Comparison of ENCODE assay signal across 8 cellular contexts in genomic region chr14:76918176-76918750, GRCh38.
DNase-seq lines count a peak whose midpoint lies in the region; ATAC-seq and TF ChIP-seq lines count a peak whose summit lies in the region.

No MANE protein-coding gene starts in this region.

- H3K36me3 ChIP-seq in brain microvascular endothelial cell (replicated peaks): no peaks in the 10 kb centered on the region
- H3K36me3 ChIP-seq in suprapubic skin: no peaks in the 10 kb centered on the region

- ATAC-seq in left lobe of liver: no peak

- intact Hi-C loops in Calu3 (cut with micrococcal nuclease; ENCODE audit: unreplicated experiment): loop anchor here (2.0 to 5.0 kb wide), 3 partner anchors 29 to 105 kb away; no protein-coding TSS in a partner anchor

- DNase-seq in Calu3: no peak
- DNase-seq in NCI-H1694 treated with DMSO at 0.1 percent for 48 hours (lab: John Stamatoyannopoulos, UW): peak; percentile 85
- DNase-seq in brain microvascular endothelial cell: peak; percentile 70
- DNase-seq in left lobe of liver (ENCODE audit: low spot score): peak; percentile 53
- DNase-seq in suprapubic skin (ENCODE audit: low spot score in 2 of 2): peak; percentile 86 to 87
- no peak for DNase-seq in kidney tubule cell (ENCODE audit: low spot score)
- no peak for DNase-seq in activated CD4-positive, alpha-beta T cell treated with anti-CD3 and anti-CD28 coated beads for 1 hour
- no peak for DNase-seq in GOT3 (lab: John Stamatoyannopoulos, UW)

- H3K4me1 ChIP-seq in suprapubic skin: peaks cover 80% of the 10 kb centered on the region

- peaks cover 17% of the 10 kb centered on the region for H3K36me3 Mint-ChIP-seq in Calu3 (ENCODE audit: insufficient read depth, unreplicated experiment)

- no TSS peak for BruUV-seq in Calu3 (replicated peaks; lab: Mats Ljungman, UMichigan)

- no peak overlapping the region for H3K4me3 Mint-ChIP-seq in Calu3 (ENCODE audit: low read depth, unreplicated experiment)

- no peaks in the 10 kb centered on the region for H3K9me3 Mint-ChIP-seq in Calu3 (ENCODE audit: low read depth, unreplicated experiment)

- in situ Hi-C loops in brain microvascular endothelial cell (cut with HindIII; ENCODE audit: low pct_ligation_motif_present, low sequenced_read_pairs): no loop called here

- peak overlapping the region; percentile 84 for H3K27ac Mint-ChIP-seq in Calu3 (ENCODE audit: unreplicated experiment)

- H3K27me3 ChIP-seq in brain microvascular endothelial cell (replicated peaks) (no peaks in the 10 kb centered on the region), suprapubic skin (no peaks in the 10 kb centered on the region)

- peaks cover 63% of the 10 kb centered on the region for H3K4me1 Mint-ChIP-seq in Calu3 (ENCODE audit: low read depth, unreplicated experiment)

- TF ChIP-seq CTCF in Calu3 (IDR thresholded peaks at IDR 0.05; ENCODE audit: unreplicated experiment): no peak
- TF ChIP-seq CTCF in brain microvascular endothelial cell (IDR thresholded peaks at IDR 0.05; ENCODE audit: low read depth, low read length, missing control alignments): no peak
- TF ChIP-seq CTCF in suprapubic skin (IDR thresholded peaks at IDR 0.05): no peak

- no peaks in the 10 kb centered on the region for H3K27me3 Mint-ChIP-seq in Calu3 (ENCODE audit: unreplicated experiment)

- no peak for TF ChIP-seq EP300 in suprapubic skin (IDR thresholded peaks at IDR 0.05)

- no peaks in the 10 kb centered on the region for H3K9me3 ChIP-seq in suprapubic skin

- CTCF ChIA-PET in Calu3 (lab: Charles Lee): interaction anchor here (0.5 to 2.4 kb wide), 9 partner anchors 18 to 743 kb away, joined by 3 to 10 read pairs (median 4); partner anchors contain the start of gene IRF2BPL

- 11% methylated on average over 9 of the region's 11 CpGs for WGBS in suprapubic skin

- H3K4me3 ChIP-seq in brain microvascular endothelial cell (ENCODE audit: low read depth, low read length) (no peak overlapping the region), suprapubic skin (peak overlapping the region; percentile 23)

- no peak for TF ChIP-seq POLR2A in suprapubic skin (IDR thresholded peaks at IDR 0.05)

- H3K27ac ChIP-seq in brain microvascular endothelial cell: peak overlapping the region; percentile 97
- peak overlapping the region; percentile 98 for H3K27ac ChIP-seq in suprapubic skin

Comparison
In these comparisons a context has a peak if more than half of its experiments do, and no peak if none do; other contexts are left out.
1. DNase-seq: peak in NCI-H1694 treated with DMSO at 0.1 percent for 48 hours (single experiment), brain microvascular endothelial cell (single experiment), left lobe of liver (single experiment) and suprapubic skin (2 of 2); none in Calu3 (single experiment), kidney tubule cell (single experiment), activated CD4-positive, alpha-beta T cell treated with anti-CD3 and anti-CD28 coated beads for 1 hour (single experiment) and GOT3 (single experiment).